ENCODE assay signal across 13 cellular contexts in genomic region chr9:95126739-95127138, GRCh38.
"Had no signal": no experiment of that assay in that cellular context is flagged by ENCODE, and none has a peak within 500 bp of the region (broad histone marks: within the 10 kb centered on the region; RNA-seq: fewer than 3 reads in every experiment).

No MANE protein-coding gene starts in this region.

- H3K4me3 ChIP-seq: hepatocyte, mucosa of descending colon had no signal

- H3K9me3 ChIP-seq: mucosa of descending colon, neutrophil, spleen had no signal

- H3K27me3 Mint-ChIP-seq: activated CD4-positive, alpha-beta memory T cell treated with anti-CD3 and anti-CD28 coated beads, Interleukin-2, amount 10 ng/mL, durations not matched to agents 7 days and 5 days; activated T-cell treated with anti-CD3 and anti-CD28 coated beads, Interleukin-2, amount 50 U/mL, for 24 hours; memory B cell; naive thymus-derived CD8-positive, alpha-beta T cell had no signal

- H3K9me3 Mint-ChIP-seq: activated CD4-positive, alpha-beta memory T cell treated with anti-CD3 and anti-CD28 coated beads, Interleukin-2, amount 10 ng/mL, durations not matched to agents 7 days and 5 days; activated T-cell treated with anti-CD3 and anti-CD28 coated beads, Interleukin-2, amount 50 U/mL, for 24 hours; memory B cell; naive thymus-derived CD8-positive, alpha-beta T cell had no signal

- H3K27ac Mint-ChIP-seq: activated CD4-positive, alpha-beta memory T cell treated with anti-CD3 and anti-CD28 coated beads, Interleukin-2, amount 10 ng/mL, durations not matched to agents 7 days and 5 days; activated T-cell treated with anti-CD3 and anti-CD28 coated beads, Interleukin-2, amount 50 U/mL, for 24 hours; memory B cell; naive thymus-derived CD8-positive, alpha-beta T cell had no signal

- H3K4me1 Mint-ChIP-seq: memory B cell had no signal

- DNase-seq: activated CD4-positive, alpha-beta memory T cell treated with anti-CD3 and anti-CD28 coated beads, Interleukin-2, amount 10 ng/mL, durations not matched to agents 7 days and 5 days; activated CD4-positive, alpha-beta T cell treated with anti-CD3 and anti-CD28 coated beads for 4 hours; activated naive CD4-positive, alpha-beta T cell treated with anti-CD3 and anti-CD28 coated beads, Interleukin-2, amount 50 U/mL, for 16 hours; activated T-cell treated with anti-CD3 and anti-CD28 coated beads, Interleukin-2, amount 50 U/mL, for 24 hours; central memory CD4-positive, alpha-beta T cell; effector memory CD4-positive, alpha-beta T cell; mucosa of descending colon; naive thymus-derived CD8-positive, alpha-beta T cell; SIG-M5; spleen had no signal

- H3K4me3 Mint-ChIP-seq: activated CD4-positive, alpha-beta memory T cell treated with anti-CD3 and anti-CD28 coated beads, Interleukin-2, amount 10 ng/mL, durations not matched to agents 7 days and 5 days; activated T-cell treated with anti-CD3 and anti-CD28 coated beads, Interleukin-2, amount 50 U/mL, for 24 hours; memory B cell had no signal

- H3K27ac ChIP-seq: hepatocyte, neutrophil, spleen had no signal

- H3K27me3 ChIP-seq: hepatocyte, neutrophil, spleen had no signal

- H3K36me3 ChIP-seq: neutrophil had no signal
